In the genomic region with DNA sequence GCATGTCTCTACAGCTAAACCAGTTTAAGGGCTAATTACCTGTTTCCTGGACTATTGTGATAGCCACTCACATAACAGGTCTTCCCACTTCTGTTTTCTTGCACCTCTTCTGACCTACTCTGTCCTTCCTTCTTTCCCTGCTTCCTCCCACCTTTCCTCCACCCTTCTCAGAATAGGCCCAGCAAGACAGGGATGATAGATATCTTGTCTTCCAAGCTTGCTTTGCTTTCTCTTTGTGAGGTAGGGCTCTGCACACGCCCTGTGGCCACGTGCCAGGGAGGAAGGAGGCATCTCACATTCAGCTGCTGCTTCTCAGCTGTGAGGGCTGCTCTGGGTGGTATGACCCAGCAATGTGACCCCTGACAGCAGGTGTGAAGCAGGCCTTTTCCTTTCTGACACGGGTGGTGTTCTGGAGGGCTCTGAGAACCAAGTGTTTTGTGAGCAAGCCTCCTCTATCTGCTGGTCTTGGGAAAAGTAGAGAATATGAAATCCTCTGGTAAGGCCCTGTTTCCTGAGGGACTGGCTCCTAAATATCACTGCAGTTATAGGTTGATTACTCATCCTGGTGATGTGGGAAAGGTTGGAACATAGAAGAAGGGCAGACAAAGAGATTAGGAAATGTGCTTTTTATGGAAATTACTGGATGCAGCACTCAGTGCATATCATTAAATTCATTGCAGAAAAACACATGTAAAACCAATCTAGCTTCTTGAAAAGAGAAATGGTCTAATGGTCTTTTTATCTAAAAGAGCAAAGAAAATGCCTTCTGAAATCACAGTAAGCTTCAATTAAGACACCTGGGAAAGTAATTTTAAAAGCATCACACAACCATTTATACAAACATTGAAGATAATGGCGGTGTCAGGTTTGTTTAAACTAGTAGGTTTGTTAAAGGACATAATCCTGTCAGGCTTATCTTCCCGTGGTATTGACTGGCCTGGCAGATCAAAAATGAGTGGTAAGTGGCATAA, we compare ENCODE assay signal across 9 cellular contexts. TPM values are rescaled to one million over a fixed set of nuclear protein-coding genes. Genes with fewer than 3 reads are reported as not detected.
DNase-seq lines count a peak whose midpoint lies in the region; ATAC-seq and TF ChIP-seq lines count a peak whose summit lies in the region.
"Had no signal": no experiment of that assay in that cellular context is flagged by ENCODE, and none has a peak within 500 bp of the region (broad histone marks: within the 10 kb centered on the region; RNA-seq: fewer than 3 reads in every experiment).

No MANE protein-coding gene starts in this region.

- WGBS in lung, 2 donors: 34 to 40% methylated on average over 5 of the region's 5 CpGs

- H3K4me3 ChIP-seq in BLaER1 (no peak overlapping the region), lung (no peak overlapping the region)
- H3K4me3 ChIP-seq in naive thymus-derived CD4-positive, alpha-beta T cell (ENCODE audit: low read length): no peak overlapping the region

- ATAC-seq in lung (ENCODE audit: insufficient read depth, low FRiP score) (peak; percentile 23), GM21723 (IDR thresholded peaks at IDR 0.05; ENCODE audit: unreplicated experiment) (no peak)
- no peak for ATAC-seq in naive thymus-derived CD4-positive, alpha-beta T cell

- H3K27ac ChIP-seq in BLaER1 (no peak overlapping the region), VCaP (peak overlapping the region; percentile 82), lung (ENCODE audit: low read depth in 1 of 2, low read length in 1 of 2) (peak overlapping the region in 1 of 2 donors; percentile 66)
- no peak overlapping the region for H3K27ac ChIP-seq in naive thymus-derived CD4-positive, alpha-beta T cell (ENCODE audit: low read depth, low read length)

- CTCF ChIA-PET in naive thymus-derived CD4-positive, alpha-beta T cell (lab: Charles Lee): interaction anchor here (0.6 kb wide), 1 partner anchor 317 kb away, joined by 3 read pairs; no protein-coding TSS in a partner anchor

- peaks cover 9% of the 10 kb centered on the region; the same call in 1 of the 2 replicates for H3K36me3 ChIP-seq in BLaER1
- H3K36me3 ChIP-seq in lung (ENCODE audit: control insufficient read depth in 2 of 2, insufficient read depth in 2 of 2, low read length in 2 of 2): no peaks in the 10 kb centered on the region
- H3K36me3 ChIP-seq in naive thymus-derived CD4-positive, alpha-beta T cell (ENCODE audit: control insufficient read depth in 2 of 3, insufficient read depth in 3 of 3, low read length in 3 of 3): no peaks in the 10 kb centered on the region

- peaks cover 0 to 4% (median 0%) of the 10 kb centered on the region in 5 donors for H3K36me3 Mint-ChIP-seq in naive thymus-derived CD4-positive, alpha-beta T cell
- H3K36me3 Mint-ChIP-seq in glutamatergic neuron (ENCODE audit: unreplicated experiment): no peaks in the 10 kb centered on the region

- H3K4me2 ChIP-seq in BLaER1: peak overlapping the region; percentile 48

- peak; percentile 26 for DNase-seq in HT-29 (ENCODE audit: low spot score)
- no peak for DNase-seq in lung (ENCODE audit: low spot score)
- no peak for DNase-seq in naive thymus-derived CD4-positive, alpha-beta T cell
- no peak for DNase-seq in GM20000 (ENCODE audit: low spot score)
- no peak for DNase-seq in glutamatergic neuron
- DNase-seq: stimulated activated CD4-positive, alpha-beta T cell treated with anti-CD3 and anti-CD28 coated beads, Interleukin-4, amount 100 ng/mL, for 1 hour had no signal

- H3K9me3 Mint-ChIP-seq in naive thymus-derived CD4-positive, alpha-beta T cell: peaks cover 0 to 4% (median 0%) of the 10 kb centered on the region in 11 donors
- H3K9me3 Mint-ChIP-seq in glutamatergic neuron (ENCODE audit: unreplicated experiment): no peaks in the 10 kb centered on the region

- peaks cover 0 to 23% (median 11%) of the 10 kb centered on the region in 7 donors for H3K4me1 Mint-ChIP-seq in naive thymus-derived CD4-positive, alpha-beta T cell
- H3K4me1 Mint-ChIP-seq in glutamatergic neuron (ENCODE audit: low read depth, unreplicated experiment): peaks cover 8% of the 10 kb centered on the region

- H3K4me1 ChIP-seq in BLaER1 (peaks cover 42% of the 10 kb centered on the region), lung (ENCODE audit: control insufficient read depth in 2 of 2, insufficient read depth in 2 of 2, low read length in 2 of 2) (peaks cover 12 to 15% of the 10 kb centered on the region in 2 donors)
- H3K4me1 ChIP-seq in naive thymus-derived CD4-positive, alpha-beta T cell (ENCODE audit: control insufficient read depth in 2 of 2, insufficient read depth in 2 of 2, low read length in 2 of 2): peaks cover 0 to 5% of the 10 kb centered on the region in 2 donors

- no peak for TF ChIP-seq CTCF in VCaP (conservative IDR thresholded peaks at IDR 0.05)
- TF ChIP-seq CTCF in lung (IDR thresholded peaks at IDR 0.05; ENCODE audit: control extremely low read depth, extremely low read depth): no peak
- no peak for TF ChIP-seq CTCF in GM20000 (IDR thresholded peaks at IDR 0.05; ENCODE audit: extremely low read depth, missing control alignments)
- TF ChIP-seq CTCF in glutamatergic neuron (IDR thresholded peaks at IDR 0.05; ENCODE audit: partially characterized antibody, unreplicated experiment): no peak

- POLR2A ChIA-PET in naive thymus-derived CD4-positive, alpha-beta T cell (lab: Charles Lee): no interaction called here

- peaks cover 26 to 59% (median 38%) of the 10 kb centered on the region in 5 donors for H3K27me3 Mint-ChIP-seq in naive thymus-derived CD4-positive, alpha-beta T cell
- no peaks in the 10 kb centered on the region for H3K27me3 Mint-ChIP-seq in glutamatergic neuron (ENCODE audit: unreplicated experiment)

- H4K20me1 ChIP-seq in BLaER1: peaks cover 99% of the 10 kb centered on the region

- H3K27ac Mint-ChIP-seq in naive thymus-derived CD4-positive, alpha-beta T cell: peak overlapping the region in 1 of 9 donors; percentile 46
- no peak overlapping the region for H3K27ac Mint-ChIP-seq in glutamatergic neuron (ENCODE audit: unreplicated experiment)

- no peak overlapping the region for H3K9ac ChIP-seq in BLaER1

- H3K9me3 ChIP-seq in BLaER1 (peaks cover 10% of the 10 kb centered on the region; the same call in 1 of the 2 replicates), lung (ENCODE audit: control insufficient read depth in 2 of 2, insufficient read depth in 1 of 2, low read length in 1 of 2) (no peaks in the 10 kb centered on the region)
- no peaks in the 10 kb centered on the region for H3K9me3 ChIP-seq in naive thymus-derived CD4-positive, alpha-beta T cell (ENCODE audit: control insufficient read depth in 2 of 3, low read length in 3 of 3)

- intact Hi-C loops in naive thymus-derived CD4-positive, alpha-beta T cell (cut with micrococcal nuclease): no loop called here

- H3K4me3 Mint-ChIP-seq in naive thymus-derived CD4-positive, alpha-beta T cell: no peak overlapping the region
- no peak overlapping the region for H3K4me3 Mint-ChIP-seq in glutamatergic neuron (ENCODE audit: unreplicated experiment)

- H3K27me3 ChIP-seq in BLaER1 (no peaks in the 10 kb centered on the region), lung (ENCODE audit: control insufficient read depth, insufficient read depth) (no peaks in the 10 kb centered on the region)
- H3K27me3 ChIP-seq in naive thymus-derived CD4-positive, alpha-beta T cell (ENCODE audit: control insufficient read depth in 2 of 2, insufficient read depth in 2 of 2, low read length in 2 of 2): no peaks in the 10 kb centered on the region

RNA-seq across cellular contexts. Expression of gene AMOTL1, which starts 8.5 kb away (rescaled TPM):
- not detected in 2 replicates for total RNA-seq in HT-29 (2014; rRNA removed; shearing (Covaris generic))
- total RNA-seq in lung (10 to 100 TPM; 43.6 to 68.5 TPM), glutamatergic neuron (ENCODE audit: unreplicated experiment) (27.6 TPM)
- polyA plus RNA-seq in lung: 10 to 100 TPM in 1 of 2 donors, 1 to 10 TPM in 1; 7.4 to 11.0 TPM
- 1 to 10 TPM in 1 of 5 experiments, under 1 TPM in 3, not detected in 1; 0.05 to 6.3 (median 0.39) TPM for total RNA-seq in naive thymus-derived CD4-positive, alpha-beta T cell
- under 1 TPM in 1 of 2 donors, not detected in 1; 0.07 TPM for polyA plus RNA-seq in naive thymus-derived CD4-positive, alpha-beta T cell
